Comparison of ENCODE assay signal across 8 cellular contexts in genomic region chr17:56977673-56978395, GRCh38. TPM values are rescaled to one million over a fixed set of nuclear protein-coding genes. Genes with fewer than 3 reads are reported as not detected.
DNase-seq lines count a peak whose midpoint lies in the region; ATAC-seq and TF ChIP-seq lines count a peak whose summit lies in the region.

TSS of gene SCPEP1 (plus strand) at chr17:56978131. CDS start at chr17:56978160, 29 bp downstream.

- H3K9me3 Mint-ChIP-seq in WTC11: peaks cover 11% of the 10 kb centered on the region

- CTCF ChIA-PET in WTC11 (lab: Charles Lee): interaction anchor here (0.6 to 3.4 kb wide), 10 partner anchors 17 to 279 kb away, joined by 3 to 15 read pairs (median 6); partner anchors contain the start of genes AKAP1 and COIL

- peaks cover 56% of the 10 kb centered on the region for H3K4me1 Mint-ChIP-seq in WTC11

- TF ChIP-seq CTCF in WTC11 (IDR thresholded peaks at IDR 0.05) (no peak), cardiac fibroblast (IDR thresholded peaks at IDR 0.05; ENCODE audit: low read depth, low read length) (no peak)

- peak within 1 kb of the TSS; percentile 91 for H3K27ac Mint-ChIP-seq in WTC11

- peaks cover 9% of the 10 kb centered on the region; the same call in 1 of the 2 replicates for H3K36me3 Mint-ChIP-seq in WTC11

- H3K4me3 Mint-ChIP-seq in WTC11: peak within 1 kb of the TSS; percentile 88

- peak; percentile 78 for DNase-seq in NK-92 treated with Interleukin-12 subunit alpha and Interleukin-12 subunit beta, amount 100 ng/mL, for 24 hours (lab: John Stamatoyannopoulos, UW)
- no peak for DNase-seq in NK-92 (lab: John Stamatoyannopoulos, UW; ENCODE audit: unreplicated experiment)
- DNase-seq in NCI-H2171 treated with DMSO at 0.1 percent for 48 hours (lab: John Stamatoyannopoulos, UW): peak; percentile 89
- peak; percentile 87 for DNase-seq in WTC11 (ENCODE audit: low spot score)
- peak; percentile 77 to 81 for DNase-seq in cardiac fibroblast (ENCODE audit: low read depth in 2 of 2)
- peak; percentile 66 for DNase-seq in iris pigment epithelial cell (ENCODE audit: low read depth)
- peak; percentile 60 to 73 for DNase-seq in stimulated activated CD4-positive, alpha-beta T cell treated with anti-CD3 and anti-CD28 coated beads, Interleukin-12 subunit alpha, Interleukin-12 subunit beta, amount 100 ng/mL, for 24 hours (ENCODE audit: low read depth in 2 of 2)

- peak within 1 kb of the TSS; percentile 69 to 83 for H3K4me3 ChIP-seq in cardiac fibroblast (replicated peaks in 1 of 2; ENCODE audit: low read depth in 2 of 2, low read length in 2 of 2)

- no peaks in the 10 kb centered on the region for H3K27me3 Mint-ChIP-seq in WTC11 (ENCODE audit: low read depth)

- ATAC-seq in HG03064 (IDR thresholded peaks at IDR 0.05; ENCODE audit: low read depth, unreplicated experiment) (peak; percentile 50), WTC11 (peak; percentile 86)

- POLR2A ChIA-PET in WTC11 (lab: Charles Lee): interaction anchor here (0.7 kb wide), 1 partner anchor 64 kb away, joined by 5 read pairs; the partner anchor contains the start of gene TRIM25

TF ChIP-seq in WTC11, 78 proteins besides CTCF, POLR2A, EP300 and RAD21 (continues in another document):
- TF ChIP-seq FOXK1 (CRISPR knock-in tag; IDR thresholded peaks at IDR 0.05) (0 out of 2 replicates have a peak, but pooled peaks have one; percentile 55), SMAD3 (CRISPR knock-in tag; IDR thresholded peaks at IDR 0.05; ENCODE audit: borderline replicate concordance) (no peak), USF2 (CRISPR knock-in tag; IDR thresholded peaks at IDR 0.05) (peak; percentile 93), ATF2 (CRISPR knock-in tag; IDR thresholded peaks at IDR 0.05; ENCODE audit: borderline replicate concordance, low read depth) (no peak), NR3C1 (CRISPR knock-in tag; conservative IDR thresholded peaks at IDR 0.05; ENCODE audit: low read depth) (no peak), SP1 (CRISPR knock-in tag; conservative IDR thresholded peaks at IDR 0.05) (0 out of 2 replicates have a peak, but pooled peaks have one; percentile 48), IRF2 (CRISPR knock-in tag; IDR thresholded peaks at IDR 0.05; ENCODE audit: borderline replicate concordance, low read depth) (no peak), MAX (CRISPR knock-in tag; IDR thresholded peaks at IDR 0.05) (no peak; the same call in 1 of the 2 replicates), JAZF1 (CRISPR knock-in tag; IDR thresholded peaks at IDR 0.05) (no peak), KAT7 (CRISPR knock-in tag; IDR thresholded peaks at IDR 0.05; ENCODE audit: borderline replicate concordance) (no peak), CREM (CRISPR knock-in tag; IDR thresholded peaks at IDR 0.05) (no peak), JUN (CRISPR knock-in tag; IDR thresholded peaks at IDR 0.05) (no peak), PRDM15 (CRISPR knock-in tag; IDR thresholded peaks at IDR 0.05) (no peak), NFATC4 (CRISPR knock-in tag; IDR thresholded peaks at IDR 0.05) (no peak), NR1H2 (CRISPR knock-in tag; IDR thresholded peaks at IDR 0.05) (no peak), USF1 (CRISPR knock-in tag; IDR thresholded peaks at IDR 0.05) (peak; percentile 89), PRRX2 (CRISPR knock-in tag; IDR thresholded peaks at IDR 0.05) (no peak), TEAD1 (CRISPR knock-in tag; IDR thresholded peaks at IDR 0.05) (no peak), ZBTB21 (CRISPR knock-in tag; IDR thresholded peaks at IDR 0.05; ENCODE audit: borderline replicate concordance) (no peak), ZNF425 (CRISPR knock-in tag; conservative IDR thresholded peaks at IDR 0.05) (no peak)

RNA-seq across cellular contexts. Expression of gene SCPEP1, which starts in this region (rescaled TPM):
- total RNA-seq in WTC11 (2021): 41.3 to 49.3 TPM (median 43.1 TPM) in 3 replicates
